Comparison of ENCODE assay signal across 1 cellular context in genomic region chr19:35224681-35225604, GRCh38.
TF ChIP-seq lines count a peak whose summit lies in the region.

No MANE protein-coding gene starts in this region.

TF ChIP-seq in K562, 482 proteins besides CTCF, POLR2A, EP300 and RAD21 (continues in another document):
- TF ChIP-seq USF2 (CRISPR knock-in tag; IDR thresholded peaks at IDR 0.05) (0 out of 2 replicates have a peak, but pooled peaks have one; percentile 26), L3MBTL2 (IDR thresholded peaks at IDR 0.05) (peak; percentile 72), DPF2 (IDR thresholded peaks at IDR 0.05) (no peak), SP1 (CRISPR knock-in tag; IDR thresholded peaks at IDR 0.05) (0 out of 2 replicates have a peak, but pooled peaks have one; percentile 48), CTCFL (IDR thresholded peaks at IDR 0.05; ENCODE audit: borderline replicate concordance, insufficient read depth, low read depth, low read length, poor library complexity, severe bottlenecking) (peak; percentile 84), PCBP1 (IDR thresholded peaks at IDR 0.05; ENCODE audit: low read depth, low read length, poor library complexity, severe bottlenecking) (no peak), MTA3 (IDR thresholded peaks at IDR 0.05; ENCODE audit: borderline replicate concordance) (no peak), ZBTB33 (CRISPR knock-in tag; IDR thresholded peaks at IDR 0.05) (peak; percentile 90), ZFP91 (CRISPR knock-in tag; IDR thresholded peaks at IDR 0.05) (no peak), SMARCC2 (IDR thresholded peaks at IDR 0.05; ENCODE audit: low read depth) (no peak), HMG20B (CRISPR knock-in tag; IDR thresholded peaks at IDR 0.05) (no peak), DACH1 (IDR thresholded peaks at IDR 0.05; ENCODE audit: partially characterized antibody) (peak; percentile 44), ZNF766 (CRISPR knock-in tag; conservative IDR thresholded peaks at IDR 0.05) (no peak), E2F1 (CRISPR knock-in tag; IDR thresholded peaks at IDR 0.05) (no peak), POLR2G (IDR thresholded peaks at IDR 0.05; ENCODE audit: low read depth, low read length) (0 out of 2 replicates have a peak, but pooled peaks have one; percentile 18), ATF7 (IDR thresholded peaks at IDR 0.05) (0 out of 2 replicates have a peak, but pooled peaks have one; percentile 14), ATF6 (CRISPR knock-in tag; IDR thresholded peaks at IDR 0.05) (no peak), TFAP4 (CRISPR knock-in tag; IDR thresholded peaks at IDR 0.05; ENCODE audit: borderline replicate concordance) (peak; percentile 88; the same call in 1 of the 2 replicates), MAZ (CRISPR knock-in tag; conservative IDR thresholded peaks at IDR 0.05 in 1 of 2, IDR thresholded peaks at IDR 0.05 in 1 of 2) (peak; percentile 53 to 83; a peak in 2 of 4 replicates), RBFOX2 (IDR thresholded peaks at IDR 0.05; ENCODE audit: low read depth, low read length) (peak; percentile 53; the same call in 1 of the 2 replicates), PRDM10 (IDR thresholded peaks at IDR 0.05; ENCODE audit: partially characterized antibody) (peak; percentile 31), CREM (IDR thresholded peaks at IDR 0.05; ENCODE audit: low read depth) (peak; percentile 24; the same call in 1 of the 2 replicates), DMBX1 (CRISPR knock-in tag; IDR thresholded peaks at IDR 0.05; ENCODE audit: borderline replicate concordance) (0 out of 2 replicates have a peak, but pooled peaks have one; percentile 14), ATF2 (CRISPR knock-in tag; IDR thresholded peaks at IDR 0.05) (no peak), CEBPZ (IDR thresholded peaks at IDR 0.05; ENCODE audit: borderline replicate concordance, low read depth, low read length) (no peak), MAX (CRISPR knock-in tag; IDR thresholded peaks at IDR 0.05) (peak; percentile 24; the same call in 1 of the 2 replicates), NELFE (IDR thresholded peaks at IDR 0.05; ENCODE audit: insufficient read depth, insufficient read length) (no peak)
